In genomic region chr10:97335188-97335619, GRCh38 we compare ENCODE assay signal across 8 cellular contexts. TPM values are rescaled to one million over a fixed set of nuclear protein-coding genes. Genes with fewer than 3 reads are reported as not detected.
A peak's percentile ranks its signal among the peaks of the same experiment; 100 is the strongest.
DNase-seq lines count a peak whose midpoint lies in the region; ATAC-seq lines count a peak whose summit lies in the region.

No MANE protein-coding gene starts in this region.

- peaks cover 27% of the 10 kb centered on the region for H3K4me1 Mint-ChIP-seq in activated CD4-positive, alpha-beta T cell treated with anti-CD3 and anti-CD28 coated beads, Interleukin-2, amount 10 ng/mL, durations not matched to agents 24 days and 14 days
- H3K4me1 Mint-ChIP-seq in activated naive CD8-positive, alpha-beta T cell (ENCODE audit: low read depth), result peaks cover 36% of the 10 kb centered on the region

- intact Hi-C loops in activated CD4-positive, alpha-beta T cell treated with anti-CD3 and anti-CD28 coated beads, Interleukin-2, amount 10 ng/mL, durations not matched to agents 24 days and 14 days (cut with micrococcal nuclease), result loop anchor here (1.0 kb wide), 2 partner anchors 66 to 305 kb away; partner anchors contain the start of genes PI4K2A and RRP12

- peaks cover 20% of the 10 kb centered on the region for H3K4me1 ChIP-seq in thymus (ENCODE audit: control insufficient read depth, insufficient read depth, low read length)

- H3K4me3 Mint-ChIP-seq in activated CD4-positive, alpha-beta T cell treated with anti-CD3 and anti-CD28 coated beads, Interleukin-2, amount 10 ng/mL, durations not matched to agents 24 days and 14 days, result peak overlapping the region; percentile 77
- H3K4me3 Mint-ChIP-seq in activated naive CD8-positive, alpha-beta T cell, result peak overlapping the region; percentile 65

- no peaks in the 10 kb centered on the region for H3K36me3 ChIP-seq in thymus (ENCODE audit: control insufficient read depth, insufficient read depth)

- H3K36me3 Mint-ChIP-seq in activated CD4-positive, alpha-beta T cell treated with anti-CD3 and anti-CD28 coated beads, Interleukin-2, amount 10 ng/mL, durations not matched to agents 24 days and 14 days (ENCODE audit: low read depth), result peaks cover 16% of the 10 kb centered on the region
- H3K36me3 Mint-ChIP-seq in activated naive CD8-positive, alpha-beta T cell, result no peaks in the 10 kb centered on the region

- ATAC-seq in GM21737 (IDR thresholded peaks at IDR 0.05; ENCODE audit: unreplicated experiment), result no peak

- H3K9me3 ChIP-seq in thymus (ENCODE audit: control insufficient read depth), result no peaks in the 10 kb centered on the region

- WGBS in thymus, result 10% methylated on average over 25 of the region's 25 CpGs

- no peak for DNase-seq in activated CD4-positive, alpha-beta T cell treated with anti-CD3 and anti-CD28 coated beads, Interleukin-2, amount 10 ng/mL, durations not matched to agents 24 days and 14 days
- DNase-seq in activated CD4-positive, alpha-beta T cell treated with anti-CD3 and anti-CD28 coated beads, Interleukin-2, amount 50 U/mL, for 48 hours, result no peak
- DNase-seq in left kidney (ENCODE audit: low read depth, low spot score) (peak; percentile 44), NCI-H2196 (lab: John Stamatoyannopoulos, UW; ENCODE audit: unreplicated experiment) (no peak), activated gamma-delta T cell (lab: John Stamatoyannopoulos, UW) (no peak)

- H3K27ac Mint-ChIP-seq in activated CD4-positive, alpha-beta T cell treated with anti-CD3 and anti-CD28 coated beads, Interleukin-2, amount 10 ng/mL, durations not matched to agents 24 days and 14 days, result peak overlapping the region; percentile 65
- peak overlapping the region; percentile 34 for H3K27ac Mint-ChIP-seq in activated naive CD8-positive, alpha-beta T cell

- H3K27ac ChIP-seq in thymus (ENCODE audit: low read depth), result no peak overlapping the region

- peaks cover 28% of the 10 kb centered on the region for H3K27me3 Mint-ChIP-seq in activated CD4-positive, alpha-beta T cell treated with anti-CD3 and anti-CD28 coated beads, Interleukin-2, amount 10 ng/mL, durations not matched to agents 24 days and 14 days
- no peaks in the 10 kb centered on the region for H3K27me3 Mint-ChIP-seq in activated naive CD8-positive, alpha-beta T cell

- H3K9me3 Mint-ChIP-seq in activated CD4-positive, alpha-beta T cell treated with anti-CD3 and anti-CD28 coated beads, Interleukin-2, amount 10 ng/mL, durations not matched to agents 24 days and 14 days, result no peaks in the 10 kb centered on the region
- H3K9me3 Mint-ChIP-seq in activated naive CD8-positive, alpha-beta T cell (ENCODE audit: low read depth), result no peaks in the 10 kb centered on the region

- peak overlapping the region; percentile 85 for H3K4me3 ChIP-seq in thymus (ENCODE audit: low read length)

- no peaks in the 10 kb centered on the region for H3K27me3 ChIP-seq in thymus (ENCODE audit: control insufficient read depth, insufficient read depth)

RNA-seq across cellular contexts. Expression of gene FRAT2, which starts 0.7 kb away (rescaled TPM):
- 8.7 and 9.8 TPM in 2 replicates for total RNA-seq in activated CD4-positive, alpha-beta T cell treated with anti-CD3 and anti-CD28 coated beads, Interleukin-2, amount 10 ng/mL, durations not matched to agents 24 days and 14 days
- 13.1 TPM for polyA plus RNA-seq in thymus

RNA-seq across cellular contexts. Expression of gene FRAT1, which starts 16.1 kb away (rescaled TPM):
- 2.0 and 2.5 TPM in 2 replicates for total RNA-seq in activated CD4-positive, alpha-beta T cell treated with anti-CD3 and anti-CD28 coated beads, Interleukin-2, amount 10 ng/mL, durations not matched to agents 24 days and 14 days
- 6.3 TPM for polyA plus RNA-seq in thymus

RNA-seq across cellular contexts. Expression of gene ARHGAP19, which starts 42.8 kb away (rescaled TPM):
- 26.4 and 30.7 TPM in 2 replicates for total RNA-seq in activated CD4-positive, alpha-beta T cell treated with anti-CD3 and anti-CD28 coated beads, Interleukin-2, amount 10 ng/mL, durations not matched to agents 24 days and 14 days
- 5.8 TPM for polyA plus RNA-seq in thymus
